11 cellular contexts compared by ENCODE assay signal in genomic region chr2:36389081-36389480, GRCh38. TPM values are rescaled to one million over a fixed set of nuclear protein-coding genes. Genes with fewer than 3 reads are reported as not detected.
DNase-seq lines count a peak whose midpoint lies in the region; ATAC-seq and TF ChIP-seq lines count a peak whose summit lies in the region.
"Had no signal": no experiment of that assay in that cellular context is flagged by ENCODE, and none has a peak within 500 bp of the region (broad histone marks: within the 10 kb centered on the region; RNA-seq: fewer than 3 reads in every experiment).

No MANE protein-coding gene starts in this region.

- no peak overlapping the region for H2AFZ ChIP-seq in H9 (ENCODE audit: low read length)

- no peak overlapping the region for H2BK12ac ChIP-seq in H9 (ENCODE audit: insufficient read length, low read depth, low read length)

- H3K56ac ChIP-seq in H9 (ENCODE audit: insufficient read length, low read depth, low read length) = no peak overlapping the region

- no peak overlapping the region; a peak in 1 of 5 replicates for H3K4me3 Mint-ChIP-seq in H9
- H3K4me3 Mint-ChIP-seq in naive thymus-derived CD4-positive, alpha-beta T cell = no peak overlapping the region
- H3K4me3 Mint-ChIP-seq: CD8-positive, alpha-beta T cell; T-helper 2 cell treated with Interferon-gamma antibody and Interleukin-4, amounts not matched to agents 5 μg/mL and 100 μg/mL, for 36 hours had no signal

- no peaks in the 10 kb centered on the region for H3K27me3 Mint-ChIP-seq in H9 (ENCODE audit: low read depth)
- H3K27me3 Mint-ChIP-seq in naive thymus-derived CD4-positive, alpha-beta T cell = peaks cover 0 to 28% (median 0%) of the 10 kb centered on the region in 5 donors

- H3K27ac Mint-ChIP-seq in H9 = peak overlapping the region; percentile 24 to 78 (median 41); a peak in 4 of 7 replicates
- no peak overlapping the region for H3K27ac Mint-ChIP-seq in naive thymus-derived CD4-positive, alpha-beta T cell
- H3K27ac Mint-ChIP-seq: CD8-positive, alpha-beta T cell; T-helper 2 cell treated with Interferon-gamma antibody and Interleukin-4, amounts not matched to agents 5 μg/mL and 100 μg/mL, for 36 hours had no signal

- no peak overlapping the region for H2AK5ac ChIP-seq in H9 (ENCODE audit: insufficient read length, low read length)

- H3K23me2 ChIP-seq in H9 (ENCODE audit: insufficient read length, low read depth, low read length, poor library complexity, severe bottlenecking) = no peaks in the 10 kb centered on the region

- H4K20me1 ChIP-seq in H9 (ENCODE audit: control insufficient read depth, insufficient read depth, insufficient read length) = no peaks in the 10 kb centered on the region

- H3K4me1 Mint-ChIP-seq in H9 = peaks cover 49 to 51% of the 10 kb centered on the region in 2 experiments
- peaks cover 7 to 11% (median 9%) of the 10 kb centered on the region in 7 donors for H3K4me1 Mint-ChIP-seq in naive thymus-derived CD4-positive, alpha-beta T cell

- H3K4me1 ChIP-seq in H9 (ENCODE audit: insufficient read depth, low read length) = peaks cover 12% of the 10 kb centered on the region
- H3K4me1 ChIP-seq in body of pancreas = peaks cover 7% of the 10 kb centered on the region
- peaks cover 47% of the 10 kb centered on the region for H3K4me1 ChIP-seq in iPS-20b (ENCODE audit: insufficient read depth, low read length)
- no peaks in the 10 kb centered on the region for H3K4me1 ChIP-seq in naive thymus-derived CD4-positive, alpha-beta T cell (ENCODE audit: control insufficient read depth in 2 of 2, insufficient read depth in 2 of 2, low read length in 2 of 2)

- no peak overlapping the region for H4K8ac ChIP-seq in H9 (replicated peaks; ENCODE audit: insufficient read length, low read depth, low read length)

- no CpG with 5 or more reads among the region's 4 CpGs for WGBS in H9 (ENCODE audit: extremely low coverage, insufficient read length, low lambda C conversion rate)
- 35 to 43% methylated on average over 4 of the region's 4 CpGs for WGBS in body of pancreas, 2 donors

- CTCF ChIA-PET in naive thymus-derived CD4-positive, alpha-beta T cell (lab: Charles Lee) = no interaction called here

- H3K9ac ChIP-seq in H9 (ENCODE audit: extremely low read depth, insufficient read length, low read length) (no peak overlapping the region), iPS-20b (ENCODE audit: low read depth, low read length) (peak overlapping the region; percentile 11; the same call in 1 of the 2 replicates)

- no peak overlapping the region for H4K5ac ChIP-seq in H9 (ENCODE audit: insufficient read length, low read depth, low read length)

- TF ChIP-seq CTCF in H9 (conservative IDR thresholded peaks at IDR 0.05) (no peak), body of pancreas (IDR thresholded peaks at IDR 0.05) (no peak)

- no peak overlapping the region for H2BK120ac ChIP-seq in H9 (ENCODE audit: low read depth, low read length, poor library complexity, severe bottlenecking)

- no peak overlapping the region for H4K91ac ChIP-seq in H9 (ENCODE audit: insufficient read length, low read depth, low read length)

- H3K36me3 ChIP-seq in body of pancreas (replicated peaks in 1 of 2; ENCODE audit: insufficient read depth in 1 of 2, low read depth in 2 of 2) = no peaks in the 10 kb centered on the region
- 0 out of 2 replicates have a peak, but pooled peaks cover 5% of the 10 kb centered on the region for H3K36me3 ChIP-seq in iPS-20b (ENCODE audit: insufficient read depth, low read depth, low read length)
- H3K36me3 ChIP-seq in naive thymus-derived CD4-positive, alpha-beta T cell (ENCODE audit: control insufficient read depth in 2 of 3, insufficient read depth in 3 of 3, low read length in 3 of 3) = no peaks in the 10 kb centered on the region

- H3K27ac ChIP-seq in H9 (ENCODE audit: insufficient read length, low read depth, low read length) = no peak overlapping the region
- peak overlapping the region; percentile 2 to 71 (median 60) for H3K27ac ChIP-seq in body of pancreas
- H3K27ac ChIP-seq in iPS-20b (ENCODE audit: low read length) = no peak overlapping the region
- H3K27ac ChIP-seq in naive thymus-derived CD4-positive, alpha-beta T cell (ENCODE audit: low read depth, low read length) = no peak overlapping the region

- no peak overlapping the region for H3K4ac ChIP-seq in H9 (ENCODE audit: low read depth, low read length)

- H3K27me3 ChIP-seq in H9 (ENCODE audit: insufficient read depth, low read length) = no peaks in the 10 kb centered on the region
- H3K27me3 ChIP-seq in body of pancreas = no peaks in the 10 kb centered on the region
- no peaks in the 10 kb centered on the region for H3K27me3 ChIP-seq in iPS-20b (ENCODE audit: insufficient read depth, low read length)
- H3K27me3 ChIP-seq in naive thymus-derived CD4-positive, alpha-beta T cell (ENCODE audit: control insufficient read depth in 2 of 2, insufficient read depth in 2 of 2, low read length in 2 of 2) = no peaks in the 10 kb centered on the region

- DNase-seq in H9 = no peak
- no peak for DNase-seq in body of pancreas
- DNase-seq in renal cortical epithelial cell (ENCODE audit: low read depth) = peak; percentile 55
- no peak for DNase-seq in NCI-H2029 treated with DMSO at 0.1 percent for 48 hours (lab: John Stamatoyannopoulos, UW)
- DNase-seq in hypothalamus (lab: John Stamatoyannopoulos, UW) = no peak
- no peak for DNase-seq in NCI-H2196 (lab: John Stamatoyannopoulos, UW; ENCODE audit: unreplicated experiment)
- no peak for DNase-seq in naive thymus-derived CD4-positive, alpha-beta T cell
- DNase-seq: CD8-positive, alpha-beta T cell had no signal

- TF ChIP-seq POLR2A in body of pancreas (IDR thresholded peaks at IDR 0.05) = no peak

- H3T11ph ChIP-seq in H9 (ENCODE audit: low read length) = no peak overlapping the region

- H2BK15ac ChIP-seq in H9 (ENCODE audit: low read depth, low read length) = no peak overlapping the region

- H3K4me3 ChIP-seq in body of pancreas (no peak overlapping the region), iPS-20b (ENCODE audit: low read length) (no peak overlapping the region)
- no peak overlapping the region for H3K4me3 ChIP-seq in naive thymus-derived CD4-positive, alpha-beta T cell (ENCODE audit: low read length)
- H3K4me3 ChIP-seq: skin epidermis had no signal

- H3K79me2 ChIP-seq in H9 (ENCODE audit: insufficient read depth, low read length) = peaks cover 12% of the 10 kb centered on the region; the same call in 1 of the 2 replicates

- H3K18ac ChIP-seq in H9 (ENCODE audit: insufficient read length, low read depth, low read length) = no peak overlapping the region

- intact Hi-C loops in body of pancreas (cut with DNase I) = no loop called here
- intact Hi-C loops in naive thymus-derived CD4-positive, alpha-beta T cell (cut with micrococcal nuclease) = no loop called here

- H3K4me2 ChIP-seq in H9 (ENCODE audit: insufficient read depth, insufficient read length, low read length) = no peak overlapping the region

- no peak overlapping the region for H3K23ac ChIP-seq in H9 (ENCODE audit: insufficient read length, low read depth, low read length)

- POLR2A ChIA-PET in naive thymus-derived CD4-positive, alpha-beta T cell (lab: Charles Lee) = no interaction called here

- peaks cover 5% of the 10 kb centered on the region for H3K79me1 ChIP-seq in H9 (ENCODE audit: insufficient read depth, low read depth, low read length, poor library complexity, severe bottlenecking)

- no peak overlapping the region for H3K14ac ChIP-seq in H9 (ENCODE audit: insufficient read depth, low read length)

- peak; percentile 63 for ATAC-seq in body of pancreas
- ATAC-seq in naive thymus-derived CD4-positive, alpha-beta T cell = no peak
- ATAC-seq: CD8-positive, alpha-beta T cell had no signal

- H3K9me3 ChIP-seq in H9 (ENCODE audit: control insufficient read depth, low read depth, low read length) = no peaks in the 10 kb centered on the region
- no peaks in the 10 kb centered on the region for H3K9me3 ChIP-seq in body of pancreas
- H3K9me3 ChIP-seq in iPS-20b (ENCODE audit: insufficient read depth, low read depth, low read length) = no peaks in the 10 kb centered on the region
- H3K9me3 ChIP-seq in naive thymus-derived CD4-positive, alpha-beta T cell (ENCODE audit: control insufficient read depth in 2 of 3, low read length in 3 of 3) = no peaks in the 10 kb centered on the region

- no peaks in the 10 kb centered on the region for H3K9me3 Mint-ChIP-seq in H9
- H3K9me3 Mint-ChIP-seq in naive thymus-derived CD4-positive, alpha-beta T cell = no peaks in the 10 kb centered on the region
- H3K9me3 Mint-ChIP-seq: CD8-positive, alpha-beta T cell; T-helper 2 cell treated with Interferon-gamma antibody and Interleukin-4, amounts not matched to agents 5 μg/mL and 100 μg/mL, for 36 hours had no signal

- H2BK20ac ChIP-seq in H9 (ENCODE audit: low read depth, low read length, poor library complexity, severe bottlenecking) = no peak overlapping the region

- H2BK5ac ChIP-seq in H9 (ENCODE audit: insufficient read length, low read length) = no peak overlapping the region

- peaks cover 0 to 2% (median 0%) of the 10 kb centered on the region in 3 experiments; a peak in 1 of 7 replicates for H3K36me3 Mint-ChIP-seq in H9 (ENCODE audit: insufficient read depth in 1 of 3, low read depth in 3 of 3)
- no peaks in the 10 kb centered on the region for H3K36me3 Mint-ChIP-seq in naive thymus-derived CD4-positive, alpha-beta T cell
- H3K36me3 Mint-ChIP-seq: CD8-positive, alpha-beta T cell had no signal

RNA-seq across cellular contexts. Expression of gene CRIM1, which starts 33.5 kb away (rescaled TPM):
- 27.0 and 27.6 TPM in 2 replicates for total RNA-seq in H9 (2021)
- total RNA-seq in body of pancreas = 10 to 100 TPM; 41.5 to 64.6 TPM
- 299 and 669 TPM in 2 replicates for total RNA-seq in renal cortical epithelial cell
- total RNA-seq in naive thymus-derived CD4-positive, alpha-beta T cell = 1 to 10 TPM in 3 of 5 experiments, under 1 TPM in 2; 0.75 to 7.1 (median 1.2) TPM
- under 1 TPM; 0.10 to 0.13 TPM for polyA plus RNA-seq in naive thymus-derived CD4-positive, alpha-beta T cell

Comparison
In these comparisons a context has a peak if more than half of its experiments do, and no peak if none do; other contexts are left out.
1. H3K27ac ChIP-seq: peak in body of pancreas (4 of 4); none in H9 (single experiment), iPS-20b (single experiment) and naive thymus-derived CD4-positive, alpha-beta T cell (single experiment).
2. H3K27ac Mint-ChIP-seq: peak in H9 (3 of 3); none in naive thymus-derived CD4-positive, alpha-beta T cell (0 of 9).